1 cellular context compared by ENCODE assay signal in the genomic region with DNA sequence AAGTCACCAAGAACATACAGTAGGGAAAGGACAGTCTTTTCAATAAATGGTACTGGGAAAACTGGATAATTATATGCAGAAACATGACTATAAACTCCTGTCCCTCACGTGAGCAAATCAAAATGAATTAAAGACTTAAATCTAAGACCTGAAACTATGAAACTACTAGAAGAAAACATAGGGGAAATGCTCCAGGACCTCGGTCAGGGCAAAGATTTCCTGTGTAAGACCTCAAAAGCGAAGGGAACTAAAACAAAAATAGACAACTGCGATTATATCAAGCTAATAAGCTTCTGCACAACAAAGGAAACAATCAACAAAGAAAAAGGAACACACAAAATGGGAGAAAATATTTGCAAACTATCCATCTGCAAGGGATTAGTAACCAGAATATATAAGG.
TF ChIP-seq lines count a peak whose summit lies in the region.

No MANE protein-coding gene starts in this region.

TF ChIP-seq in K562, 482 proteins besides CTCF, POLR2A, EP300 and RAD21 (continued from another document):
- TF ChIP-seq, protein P1, sequence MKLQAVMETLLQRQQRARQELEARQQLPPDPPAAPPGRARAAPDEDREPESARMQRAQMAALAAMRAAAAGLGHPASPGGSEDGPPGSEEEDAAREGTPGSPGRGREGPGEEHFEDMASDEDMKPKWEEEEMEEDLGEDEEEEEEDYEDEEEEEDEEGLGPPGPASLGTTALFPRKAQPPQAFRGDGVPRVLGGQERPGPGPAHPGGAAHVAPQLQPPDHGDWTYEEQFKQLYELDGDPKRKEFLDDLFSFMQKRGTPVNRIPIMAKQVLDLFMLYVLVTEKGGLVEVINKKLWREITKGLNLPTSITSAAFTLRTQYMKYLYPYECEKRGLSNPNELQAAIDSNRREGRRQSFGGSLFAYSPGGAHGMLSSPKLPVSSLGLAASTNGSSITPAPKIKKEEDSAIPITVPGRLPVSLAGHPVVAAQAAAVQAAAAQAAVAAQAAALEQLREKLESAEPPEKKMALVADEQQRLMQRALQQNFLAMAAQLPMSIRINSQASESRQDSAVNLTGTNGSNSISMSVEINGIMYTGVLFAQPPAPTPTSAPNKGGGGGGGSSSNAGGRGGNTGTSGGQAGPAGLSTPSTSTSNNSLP (IDR thresholded peaks at IDR 0.05; ENCODE audit: borderline replicate concordance, low read depth, low read length) = no peak
